15 cellular contexts compared by ENCODE assay signal in the genomic region with DNA sequence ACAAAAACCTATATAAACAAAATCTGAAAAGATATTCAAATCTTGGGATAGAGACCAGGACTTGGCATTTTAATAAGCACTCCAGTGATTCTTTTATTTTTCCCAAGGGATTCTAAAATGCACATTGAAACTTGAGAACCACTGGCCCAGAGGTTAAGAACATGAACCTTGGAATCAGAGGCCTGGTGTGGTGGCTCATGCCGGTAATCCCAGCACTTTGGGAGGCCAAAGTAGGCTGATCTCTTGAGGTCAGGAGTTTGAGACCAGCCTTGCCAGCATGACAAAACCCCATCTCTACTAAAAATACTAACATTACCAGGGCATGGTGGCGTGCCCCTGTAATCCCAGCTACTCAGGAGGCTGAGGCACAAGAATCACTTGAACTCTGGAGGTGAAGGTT. TPM values are rescaled to one million over a fixed set of nuclear protein-coding genes. Genes with fewer than 3 reads are reported as not detected.
DNase-seq lines count a peak whose midpoint lies in the region; TF ChIP-seq lines count a peak whose summit lies in the region.
"Had no signal": no experiment of that assay in that cellular context is flagged by ENCODE, and none has a peak within 500 bp of the region (broad histone marks: within the 10 kb centered on the region; RNA-seq: fewer than 3 reads in every experiment).

No MANE protein-coding gene starts in this region.

- H3K4me1 Mint-ChIP-seq in progenitor cell of endocrine pancreas (ENCODE audit: low read depth): peaks cover 7% of the 10 kb centered on the region

- TF ChIP-seq CTCF in progenitor cell of endocrine pancreas (IDR thresholded peaks at IDR 0.05; ENCODE audit: unreplicated experiment): no peak

- H3K36me3 Mint-ChIP-seq in progenitor cell of endocrine pancreas (ENCODE audit: insufficient read depth): no peaks in the 10 kb centered on the region
- H3K36me3 Mint-ChIP-seq: CD4-positive, CD25-positive, alpha-beta regulatory T cell had no signal

- no peaks in the 10 kb centered on the region for H3K9me3 Mint-ChIP-seq in progenitor cell of endocrine pancreas (ENCODE audit: low read depth)
- H3K9me3 Mint-ChIP-seq: CD4-positive, CD25-positive, alpha-beta regulatory T cell had no signal

- no peak overlapping the region for H3K4me3 Mint-ChIP-seq in progenitor cell of endocrine pancreas (ENCODE audit: low read depth)
- H3K4me3 Mint-ChIP-seq: CD4-positive, CD25-positive, alpha-beta regulatory T cell had no signal

- peak; percentile 26 to 48 for DNase-seq in NCI-H526 (lab: John Stamatoyannopoulos, UW)
- no peak for DNase-seq in NCI-H526 treated with DMSO at 0.1 percent for 48 hours (lab: John Stamatoyannopoulos, UW)
- DNase-seq in NCI-H69 (lab: John Stamatoyannopoulos, UW): peak; percentile 14
- no peak for DNase-seq in progenitor cell of endocrine pancreas (ENCODE audit: low spot score, unreplicated experiment)
- no peak for DNase-seq in NCI-H82 (lab: John Stamatoyannopoulos, UW)
- DNase-seq in A172 (ENCODE audit: low spot score): no peak
- DNase-seq: ACHN; BE2C; C1 segment of cervical spinal cord; Caco-2; CD4-positive, CD25-positive, alpha-beta regulatory T cell; DMS79 treated with DMSO at 0.1 percent for 48 hours; GF-D8; GOT3 had no signal

- peak overlapping the region; percentile 41 for H3K27ac Mint-ChIP-seq in progenitor cell of endocrine pancreas

- H3K27me3 Mint-ChIP-seq in progenitor cell of endocrine pancreas: peaks cover 18% of the 10 kb centered on the region

RNA-seq across cellular contexts. Expression of a gene that starts 12.9 kb away (rescaled TPM):
- 20.8 and 21.3 TPM in 2 replicates for total RNA-seq in progenitor cell of endocrine pancreas
- total RNA-seq in A172 (2014; rRNA removed; shearing (Covaris generic)): 13.4 and 18.0 TPM in 2 replicates

RNA-seq across cellular contexts. Expression of a gene that starts 30.7 kb away (rescaled TPM):
- total RNA-seq in progenitor cell of endocrine pancreas: not detected in 2 replicates
- not detected in 2 replicates for total RNA-seq in A172 (2014; rRNA removed; shearing (Covaris generic))
- total RNA-seq: CD4-positive, CD25-positive, alpha-beta regulatory T cell had no signal

RNA-seq across cellular contexts. Expression of a gene that starts 43.8 kb away (rescaled TPM):
- 52.0 and 52.1 TPM in 2 replicates for total RNA-seq in progenitor cell of endocrine pancreas
- not detected in 2 replicates for total RNA-seq in A172 (2014; rRNA removed; shearing (Covaris generic))

RNA-seq across cellular contexts. Expression of a gene that starts 49.5 kb away (rescaled TPM):
- total RNA-seq in progenitor cell of endocrine pancreas: not detected in 2 replicates
- total RNA-seq in A172 (2014; rRNA removed; shearing (Covaris generic)): not detected in 2 replicates
- total RNA-seq: CD4-positive, CD25-positive, alpha-beta regulatory T cell; H7 had no signal

RNA-seq across cellular contexts. Expression of a gene that starts 51.4 kb away (rescaled TPM):
- total RNA-seq in progenitor cell of endocrine pancreas: 28.9 and 32.1 TPM in 2 replicates
- 12.9 and 18.1 TPM in 2 replicates for total RNA-seq in A172 (2014; rRNA removed; shearing (Covaris generic))

Comparison
In these comparisons a context has a peak if more than half of its experiments do, and no peak if none do; other contexts are left out.
1. DNase-seq: peak in NCI-H526 (2 of 2) and NCI-H69 (single experiment); none in NCI-H526 treated with DMSO at 0.1 percent for 48 hours (single experiment), progenitor cell of endocrine pancreas (single experiment), NCI-H82 (single experiment) and A172 (single experiment).
2. RNA of a gene that starts 43.8 kb away (total RNA-seq): 52.0 to 52.1 TPM in progenitor cell of endocrine pancreas; not detected in A172; every median in the first group is over 10 times any median in the second.